ENCODE assay signal across 9 cellular contexts in the genomic region with DNA sequence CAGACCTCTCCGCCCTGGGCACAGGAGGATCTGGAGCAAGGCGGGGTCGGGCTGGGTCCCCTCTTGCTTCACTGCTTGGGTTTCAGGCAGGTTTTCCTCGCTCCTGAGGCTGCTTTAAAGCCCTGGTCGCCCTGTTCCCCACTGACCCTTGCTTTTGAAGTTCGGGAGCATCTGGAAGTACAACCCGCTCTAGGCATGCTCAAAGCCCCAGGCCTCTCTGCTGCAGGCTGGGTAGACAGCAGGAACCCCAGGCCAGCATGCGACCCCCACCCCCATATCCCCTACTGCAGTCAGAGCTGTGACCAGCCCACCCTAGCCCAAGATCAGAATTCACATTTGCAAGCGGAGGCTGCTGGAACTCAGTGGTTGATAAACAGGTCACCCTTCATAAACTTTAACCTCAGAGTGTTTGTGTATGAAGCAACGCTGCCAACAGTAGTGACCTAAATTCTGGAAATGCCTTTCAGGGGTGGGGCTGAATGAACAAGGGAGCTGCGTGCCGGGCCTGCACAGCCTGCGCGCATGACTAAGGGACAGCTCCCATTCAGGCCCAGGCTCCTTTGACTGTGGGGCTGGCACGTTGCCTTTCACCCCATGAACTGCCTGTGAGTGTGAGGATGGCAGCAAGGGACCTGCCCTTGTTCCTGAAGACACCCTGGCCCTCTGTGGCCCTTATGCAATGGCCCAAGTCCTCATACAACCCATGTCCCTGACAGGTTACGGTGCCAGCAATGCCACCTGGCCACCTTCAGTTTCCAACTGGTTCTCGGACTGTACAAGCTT. TPM values are rescaled to one million over a fixed set of nuclear protein-coding genes. Genes with fewer than 3 reads are reported as not detected.
A peak's percentile ranks its signal among the peaks of the same experiment; 100 is the strongest.
DNase-seq lines count a peak whose midpoint lies in the region; TF ChIP-seq lines count a peak whose summit lies in the region.
"Had no signal": no experiment of that assay in that cellular context is flagged by ENCODE, and none has a peak within 500 bp of the region (broad histone marks: within the 10 kb centered on the region; RNA-seq: fewer than 3 reads in every experiment).

No MANE protein-coding gene starts in this region.

- peak overlapping the region; percentile 29 for H3K4me3 ChIP-seq in Caco-2 (ENCODE audit: low read depth, low read length)
- H3K4me3 ChIP-seq in SJSA1, result no peak overlapping the region
- no peak overlapping the region for H3K4me3 ChIP-seq in foreskin fibroblast (ENCODE audit: low read depth in 1 of 2, low read length in 2 of 2)
- H3K4me3 ChIP-seq in ovary, result no peak overlapping the region

- H3K4me3 Mint-ChIP-seq in Caco-2 (ENCODE audit: unreplicated experiment), result peak overlapping the region; percentile 72

- TF ChIP-seq POLR2A in ovary (IDR thresholded peaks at IDR 0.05), result no peak

- H3K27ac ChIP-seq in SJSA1 (peak overlapping the region; percentile 48), ovary (no peak overlapping the region)

- no peaks in the 10 kb centered on the region for H3K27me3 Mint-ChIP-seq in Caco-2 (ENCODE audit: insufficient read depth, unreplicated experiment)

- TF ChIP-seq CTCF in Caco-2 (IDR thresholded peaks at IDR 0.05; ENCODE audit: insufficient read depth in 1 of 2, low read depth in 1 of 2, low read length in 1 of 2, severe bottlenecking in 1 of 2, unreplicated experiment in 1 of 2) (no peak), foreskin fibroblast (IDR thresholded peaks at IDR 0.05; ENCODE audit: low read depth, low read length) (no peak), ovary (IDR thresholded peaks at IDR 0.05) (no peak)

- peaks cover 64% of the 10 kb centered on the region for H3K4me1 Mint-ChIP-seq in Caco-2 (ENCODE audit: low read depth, unreplicated experiment)

- H3K9me3 ChIP-seq in Caco-2 (no peaks in the 10 kb centered on the region), SJSA1 (replicated peaks) (no peaks in the 10 kb centered on the region), ovary (no peaks in the 10 kb centered on the region)

- WGBS in ovary, 3 donors, result 51 to 58% (median 57%) methylated on average over 17 of the region's 17 CpGs

- no peaks in the 10 kb centered on the region; the same call in 1 of the 2 replicates for H3K36me3 ChIP-seq in Caco-2 (ENCODE audit: control insufficient read depth, insufficient read depth, low read length)
- no peaks in the 10 kb centered on the region for H3K36me3 ChIP-seq in SJSA1
- no peaks in the 10 kb centered on the region for H3K36me3 ChIP-seq in ovary

- peak overlapping the region; percentile 97 for H3K27ac Mint-ChIP-seq in Caco-2 (ENCODE audit: unreplicated experiment)

- no peaks in the 10 kb centered on the region for H3K9me3 Mint-ChIP-seq in Caco-2 (ENCODE audit: unreplicated experiment)

- intact Hi-C loops in Caco-2 (cut with micrococcal nuclease; ENCODE audit: unreplicated experiment), result loop anchor here (1.0 to 2.0 kb wide), 9 partner anchors 23 to 193 kb away; a partner anchor contains a TSS
- intact Hi-C loops in ovary (cut with DNase I), result no loop called here

- TF ChIP-seq EP300 in ovary (IDR thresholded peaks at IDR 0.05), result no peak

- DNase-seq in Caco-2 (peak; percentile 97 to 98), SJSA1 (ENCODE audit: low read depth in 1 of 2, low spot score in 2 of 2) (peak; percentile 76 to 90), foreskin fibroblast (peak; percentile 73 to 91), ovary (peak; percentile 36 to 77 (median 56)), midbrain (lab: John Stamatoyannopoulos, UW) (no peak), NCI-H2107 treated with DMSO at 0.1 percent for 48 hours (lab: John Stamatoyannopoulos, UW; ENCODE audit: unreplicated experiment) (no peak)
- DNase-seq in activated effector memory CD4-positive, alpha-beta T cell treated with anti-CD3 and anti-CD28 coated beads, Interleukin-2, amount 50 U/mL, for 16 hours, result no peak
- DNase-seq in activated CD4-positive, CD25-positive, alpha-beta regulatory T cell treated with anti-CD3 and anti-CD28 coated beads, Interleukin-2, amount 50 U/mL, for 72 hours, result no peak

- CTCF ChIA-PET in Caco-2 (lab: Charles Lee), result interaction anchor here (0.6 to 2.4 kb wide), 7 partner anchors 11 to 93 kb away, joined by 3 to 16 read pairs (median 3); no protein-coding TSS in a partner anchor

- peaks cover 60% of the 10 kb centered on the region for H3K4me1 ChIP-seq in Caco-2
- H3K4me1 ChIP-seq in SJSA1 (replicated peaks), result peaks cover 19% of the 10 kb centered on the region
- H3K4me1 ChIP-seq in ovary (ENCODE audit: insufficient read depth), result peaks cover 3% of the 10 kb centered on the region

- peaks cover 84% of the 10 kb centered on the region for H3K36me3 Mint-ChIP-seq in Caco-2 (ENCODE audit: insufficient read depth, unreplicated experiment)

- POLR2A ChIA-PET in Caco-2 (lab: Charles Lee), result interaction anchor here (0.6 to 3.0 kb wide), 22 partner anchors 11 to 167 kb away, joined by 3 to 39 read pairs (median 5); a partner anchor contains a TSS

- H3K27me3 ChIP-seq in Caco-2 (replicated peaks; ENCODE audit: control insufficient read depth, insufficient read depth, low read length) (no peaks in the 10 kb centered on the region), SJSA1 (replicated peaks) (no peaks in the 10 kb centered on the region), ovary (no peaks in the 10 kb centered on the region)

- no TSS peak for BruUV-seq in Caco-2 (replicated peaks; lab: Mats Ljungman, UMichigan)

RNA-seq across cellular contexts. Expression of a gene that starts 52.5 kb away (rescaled TPM):
- total RNA-seq in Caco-2 (2022) (123 and 134 TPM in 2 replicates), ovary (10 to 100 TPM in 1 of 7 donors, 1 to 10 TPM in 6; 2.7 to 13.4 (median 4.4) TPM)
- 3.0 and 7.5 TPM in 2 replicates for total RNA-seq in SJSA1 (2014; rRNA removed; shearing (Covaris generic))
- polyA plus RNA-seq in ovary, result 1 to 10 TPM; 1.3 to 2.8 TPM
- total RNA-seq: T-helper 1 cell treated with Interleukin-12 subunit alpha and Interleukin-12 subunit beta and Interleukin-4 antibody, amounts not matched to agents 30 ng/mL and 1 ng/mL, for 36 hours had no signal

Comparison
In these comparisons a context has a peak if more than half of its experiments do, and no peak if none do; other contexts are left out.
1. DNase-seq: peak in Caco-2 (2 of 2), SJSA1 (2 of 2), foreskin fibroblast (2 of 2) and ovary (5 of 5); none in midbrain (single experiment), NCI-H2107 treated with DMSO at 0.1 percent for 48 hours (single experiment), activated effector memory CD4-positive, alpha-beta T cell treated with anti-CD3 and anti-CD28 coated beads, Interleukin-2, amount 50 U/mL, for 16 hours (single experiment) and activated CD4-positive, CD25-positive, alpha-beta regulatory T cell treated with anti-CD3 and anti-CD28 coated beads, Interleukin-2, amount 50 U/mL, for 72 hours (single experiment).